Comparison of ENCODE assay signal across 1 cellular context in genomic region chrX:119477812-119478232, GRCh38.
A peak's percentile ranks its signal among the peaks of the same experiment; 100 is the strongest.
TF ChIP-seq lines count a peak whose summit lies in the region.

No MANE protein-coding gene starts in this region.

TF ChIP-seq in GM12878, 131 proteins besides CTCF, POLR2A, EP300 and RAD21 (continued from another document):
- TF ChIP-seq BHLHE40 (IDR thresholded peaks at IDR 0.05; ENCODE audit: borderline replicate concordance in 1 of 2, low read depth in 2 of 2, low read length in 1 of 2) (peak in 1 of 2 experiments; percentile 59; a peak in 2 of 4 replicates), ZNF207 (IDR thresholded peaks at IDR 0.05; ENCODE audit: borderline replicate concordance) (no peak), CREB1 (IDR thresholded peaks at IDR 0.05; ENCODE audit: low read depth) (no peak), MTA2 (IDR thresholded peaks at IDR 0.05; ENCODE audit: low read depth) (no peak), HDAC6 (IDR thresholded peaks at IDR 0.05; ENCODE audit: unreplicated experiment) (no peak), MTA3 (IDR thresholded peaks at IDR 0.05; ENCODE audit: borderline replicate concordance, low read length) (no peak), BACH1 (IDR thresholded peaks at IDR 0.05; ENCODE audit: borderline replicate concordance) (no peak), SREBF1 (IDR thresholded peaks at IDR 0.05; ENCODE audit: low read length) (no peak), RELA (IDR thresholded peaks at IDR 0.05; ENCODE audit: borderline replicate concordance, partially characterized antibody) (no peak)
